17 cellular contexts compared by ENCODE assay signal in genomic region chr10:28571265-28571664, GRCh38. TPM values are rescaled to one million over a fixed set of nuclear protein-coding genes. Genes with fewer than 3 reads are reported as not detected.
DNase-seq lines count a peak whose midpoint lies in the region; ATAC-seq and TF ChIP-seq lines count a peak whose summit lies in the region.
"Had no signal": no experiment of that assay in that cellular context is flagged by ENCODE, and none has a peak within 500 bp of the region (broad histone marks: within the 10 kb centered on the region; RNA-seq: fewer than 3 reads in every experiment).

No MANE protein-coding gene starts in this region.

- H3K9me3 Mint-ChIP-seq in activated CD4-positive, alpha-beta T cell treated with anti-CD3 and anti-CD28 coated beads, Interleukin-2, amount 10 ng/mL, durations not matched to agents 24 days and 14 days, result no peaks in the 10 kb centered on the region
- no peaks in the 10 kb centered on the region for H3K9me3 Mint-ChIP-seq in stimulated activated naive CD8-positive, alpha-beta T cell treated with anti-CD3 and anti-CD28 coated beads, Interleukin-15, Interleukin-2, amounts not matched to agents 100 ng/mL and 50 ng/mL, for 24 hours
- H3K9me3 Mint-ChIP-seq in immature natural killer cell (no peaks in the 10 kb centered on the region), Caco-2 (ENCODE audit: unreplicated experiment) (no peaks in the 10 kb centered on the region)

- no peak overlapping the region for H3K4me3 Mint-ChIP-seq in activated CD4-positive, alpha-beta T cell treated with anti-CD3 and anti-CD28 coated beads, Interleukin-2, amount 10 ng/mL, durations not matched to agents 24 days and 14 days
- no peak overlapping the region for H3K4me3 Mint-ChIP-seq in stimulated activated naive CD8-positive, alpha-beta T cell treated with anti-CD3 and anti-CD28 coated beads, Interleukin-15, Interleukin-2, amounts not matched to agents 100 ng/mL and 50 ng/mL, for 24 hours
- H3K4me3 Mint-ChIP-seq in immature natural killer cell (peak overlapping the region in 3 of 5 donors; percentile 3 to 8 (median 5)), Caco-2 (ENCODE audit: unreplicated experiment) (no peak overlapping the region)
- H3K4me3 Mint-ChIP-seq: B cell had no signal

- WGBS in tibial nerve, 2 donors, result 87 to 96% methylated on average over 6 of the region's 6 CpGs

- H3K4me3 ChIP-seq in tibial nerve (no peak overlapping the region), Caco-2 (ENCODE audit: low read depth, low read length) (no peak overlapping the region), MG63 (no peak overlapping the region)
- H3K4me3 ChIP-seq: HAP-1 had no signal

- H3K27me3 ChIP-seq in tibial nerve, result no peaks in the 10 kb centered on the region
- H3K27me3 ChIP-seq in Caco-2 (replicated peaks; ENCODE audit: control insufficient read depth, insufficient read depth, low read length), result no peaks in the 10 kb centered on the region
- H3K27me3 ChIP-seq in MG63, result no peaks in the 10 kb centered on the region

- TF ChIP-seq EP300 in tibial nerve (IDR thresholded peaks at IDR 0.05), result no peak

- TF ChIP-seq POLR2A in tibial nerve (IDR thresholded peaks at IDR 0.05), result no peak

- CTCF ChIA-PET in Caco-2 (lab: Charles Lee), result no interaction called here

- TF ChIP-seq CTCF in tibial nerve (IDR thresholded peaks at IDR 0.05) (no peak), Caco-2 (IDR thresholded peaks at IDR 0.05; ENCODE audit: insufficient read depth in 1 of 2, low read depth in 1 of 2, low read length in 1 of 2, severe bottlenecking in 1 of 2, unreplicated experiment in 1 of 2) (no peak)

- no peaks in the 10 kb centered on the region for H3K27me3 Mint-ChIP-seq in activated CD4-positive, alpha-beta T cell treated with anti-CD3 and anti-CD28 coated beads, Interleukin-2, amount 10 ng/mL, durations not matched to agents 24 days and 14 days
- H3K27me3 Mint-ChIP-seq in stimulated activated naive CD8-positive, alpha-beta T cell treated with anti-CD3 and anti-CD28 coated beads, Interleukin-15, Interleukin-2, amounts not matched to agents 100 ng/mL and 50 ng/mL, for 24 hours, result no peaks in the 10 kb centered on the region
- H3K27me3 Mint-ChIP-seq in immature natural killer cell (ENCODE audit: low read depth in 3 of 3), result peaks cover 0 to 1% (median 0%) of the 10 kb centered on the region in 3 donors
- H3K27me3 Mint-ChIP-seq in Caco-2 (ENCODE audit: insufficient read depth, unreplicated experiment), result no peaks in the 10 kb centered on the region
- H3K27me3 Mint-ChIP-seq: B cell had no signal

- intact Hi-C loops in activated CD4-positive, alpha-beta T cell treated with anti-CD3 and anti-CD28 coated beads, Interleukin-2, amount 10 ng/mL, durations not matched to agents 24 days and 14 days (cut with micrococcal nuclease), result no loop called here
- intact Hi-C loops in Caco-2 (cut with micrococcal nuclease; ENCODE audit: unreplicated experiment), result loop anchor here (2.0 kb wide), 1 partner anchor 22 kb away; no protein-coding TSS in a partner anchor

- peaks cover 46% of the 10 kb centered on the region for H3K36me3 Mint-ChIP-seq in activated CD4-positive, alpha-beta T cell treated with anti-CD3 and anti-CD28 coated beads, Interleukin-2, amount 10 ng/mL, durations not matched to agents 24 days and 14 days (ENCODE audit: low read depth)
- peaks cover 72% of the 10 kb centered on the region for H3K36me3 Mint-ChIP-seq in stimulated activated naive CD8-positive, alpha-beta T cell treated with anti-CD3 and anti-CD28 coated beads, Interleukin-15, Interleukin-2, amounts not matched to agents 100 ng/mL and 50 ng/mL, for 24 hours (ENCODE audit: low read depth)
- H3K36me3 Mint-ChIP-seq in immature natural killer cell (peaks cover 0 to 4% (median 0%) of the 10 kb centered on the region in 3 donors), Caco-2 (ENCODE audit: insufficient read depth, unreplicated experiment) (peaks cover 73% of the 10 kb centered on the region)

- H3K4me1 ChIP-seq in tibial nerve (peaks cover 0 to 94% (median 28%) of the 10 kb centered on the region in 4 donors), Caco-2 (peaks cover 49% of the 10 kb centered on the region)

- no peak for ATAC-seq in stimulated activated naive CD8-positive, alpha-beta T cell treated with anti-CD3 and anti-CD28 coated beads, Interleukin-15, Interleukin-2, amounts not matched to agents 100 U/mL and 50 U/mL, for 24 hours
- ATAC-seq: Right ventricle myocardium inferior had no signal

- no peak overlapping the region for H3K27ac ChIP-seq in tibial nerve

- POLR2A ChIA-PET in Caco-2 (lab: Charles Lee), result no interaction called here

- H3K9me3 ChIP-seq in tibial nerve (no peaks in the 10 kb centered on the region), Caco-2 (no peaks in the 10 kb centered on the region), MG63 (no peaks in the 10 kb centered on the region)
- H3K9me3 ChIP-seq: HAP-1 had no signal

- no peak for DNase-seq in activated CD4-positive, alpha-beta T cell treated with anti-CD3 and anti-CD28 coated beads, Interleukin-2, amount 10 ng/mL, durations not matched to agents 24 days and 14 days
- no peak for DNase-seq in activated CD4-positive, alpha-beta T cell treated with anti-CD3 and anti-CD28 coated beads for 4 hours
- no peak for DNase-seq in stimulated activated naive CD8-positive, alpha-beta T cell treated with anti-CD3 and anti-CD28 coated beads, Interleukin-15, Interleukin-2, amounts not matched to agents 100 U/mL and 50 U/mL, for 24 hours
- DNase-seq in immature natural killer cell (no peak), tibial nerve (ENCODE audit: low spot score in 2 of 2) (no peak), Caco-2 (no peak), MG63 (no peak)
- DNase-seq: 8988T; Calu3; GF-D8; NCI-H1092 treated with DMSO at 0.1 percent for 48 hours; NCI-H2081; NK-92 treated with Interleukin-12 subunit alpha and Interleukin-12 subunit beta, amount 100 ng/mL, for 24 hours had no signal

- BruUV-seq in Caco-2 (replicated peaks; lab: Mats Ljungman, UMichigan), result no TSS peak

- H3K27ac Mint-ChIP-seq in activated CD4-positive, alpha-beta T cell treated with anti-CD3 and anti-CD28 coated beads, Interleukin-2, amount 10 ng/mL, durations not matched to agents 24 days and 14 days, result peak overlapping the region; percentile 23
- H3K27ac Mint-ChIP-seq in stimulated activated naive CD8-positive, alpha-beta T cell treated with anti-CD3 and anti-CD28 coated beads, Interleukin-15, Interleukin-2, amounts not matched to agents 100 ng/mL and 50 ng/mL, for 24 hours, result peak overlapping the region; percentile 66
- H3K27ac Mint-ChIP-seq in immature natural killer cell (peak overlapping the region in 4 of 6 donors; percentile 4 to 60 (median 32)), Caco-2 (ENCODE audit: unreplicated experiment) (no peak overlapping the region)
- H3K27ac Mint-ChIP-seq: B cell had no signal

- peaks cover 50% of the 10 kb centered on the region for H3K4me1 Mint-ChIP-seq in activated CD4-positive, alpha-beta T cell treated with anti-CD3 and anti-CD28 coated beads, Interleukin-2, amount 10 ng/mL, durations not matched to agents 24 days and 14 days
- H3K4me1 Mint-ChIP-seq in stimulated activated naive CD8-positive, alpha-beta T cell treated with anti-CD3 and anti-CD28 coated beads, Interleukin-15, Interleukin-2, amounts not matched to agents 100 ng/mL and 50 ng/mL, for 24 hours (ENCODE audit: low read depth), result peaks cover 94% of the 10 kb centered on the region
- peaks cover 91 to 98% of the 10 kb centered on the region in 2 donors for H3K4me1 Mint-ChIP-seq in immature natural killer cell
- peaks cover 43% of the 10 kb centered on the region for H3K4me1 Mint-ChIP-seq in Caco-2 (ENCODE audit: low read depth, unreplicated experiment)

- peaks cover 0 to 8% (median 0%) of the 10 kb centered on the region in 3 donors for H3K36me3 ChIP-seq in tibial nerve
- H3K36me3 ChIP-seq in Caco-2 (ENCODE audit: control insufficient read depth, insufficient read depth, low read length), result no peaks in the 10 kb centered on the region; the same call in none of the 2 replicates
- H3K36me3 ChIP-seq in MG63, result peaks cover 52% of the 10 kb centered on the region

RNA-seq across cellular contexts. Expression of gene WAC, which starts 38.3 kb away (rescaled TPM):
- total RNA-seq in activated CD4-positive, alpha-beta T cell treated with anti-CD3 and anti-CD28 coated beads, Interleukin-2, amount 10 ng/mL, durations not matched to agents 24 days and 14 days, result 125 and 130 TPM in 2 replicates
- polyA plus RNA-seq in immature natural killer cell, result 100 to 1,000 TPM in 1 of 3 donors, 10 to 100 TPM in 2; 55.8 to 105 (median 62.7) TPM
- total RNA-seq in tibial nerve (100 to 1,000 TPM; 101 to 131 (median 118) TPM), Caco-2 (2022) (196 TPM in 2 replicates)
- total RNA-seq in MG63 (2014; rRNA removed; shearing (Covaris generic); ENCODE audit: low replicate concordance), result 32.6 and 37.0 TPM in 2 replicates

Comparison
In these comparisons a context has a peak if more than half of its experiments do, and no peak if none do; other contexts are left out.
1. H3K4me3 Mint-ChIP-seq: peak in immature natural killer cell (3 of 5); none in activated CD4-positive, alpha-beta T cell treated with anti-CD3 and anti-CD28 coated beads, Interleukin-2, amount 10 ng/mL, durations not matched to agents 24 days and 14 days (single experiment), stimulated activated naive CD8-positive, alpha-beta T cell treated with anti-CD3 and anti-CD28 coated beads, Interleukin-15, Interleukin-2, amounts not matched to agents 100 ng/mL and 50 ng/mL, for 24 hours (single experiment) and Caco-2 (single experiment).